ENCODE assay signal across 1 cellular context in genomic region chr19:10812902-10813404, GRCh38.
TF ChIP-seq lines count a peak whose summit lies in the region.

No MANE protein-coding gene starts in this region.

TF ChIP-seq in K562, 482 proteins besides CTCF, POLR2A, EP300 and RAD21 (continued from another document):
- peak; percentile 80 for TF ChIP-seq ZBTB9 (CRISPR knock-in tag; IDR thresholded peaks at IDR 0.05)
- TF ChIP-seq CTBP1 (IDR thresholded peaks at IDR 0.05; ENCODE audit: borderline replicate concordance), result peak; percentile 73
- no peak for TF ChIP-seq GTF2F1 (IDR thresholded peaks at IDR 0.05; ENCODE audit: low read depth, low read length)
- TF ChIP-seq DPF2 (IDR thresholded peaks at IDR 0.05), result peak; percentile 81
- TF ChIP-seq ATF1 (CRISPR knock-in tag; IDR thresholded peaks at IDR 0.05), result no peak
- peak; percentile 58; the same call in 1 of the 2 replicates for TF ChIP-seq ATF1 (tag; IDR thresholded peaks at IDR 0.05)
- TF ChIP-seq BACH1 (tag; IDR thresholded peaks at IDR 0.05), result peak; percentile 97
- TF ChIP-seq VEZF1 (CRISPR knock-in tag; IDR thresholded peaks at IDR 0.05), result peak; percentile 54; the same call in 1 of the 2 replicates
- TF ChIP-seq EGR1 (conservative IDR thresholded peaks at IDR 0.05), result peak; percentile 18; the same call in 1 of the 2 replicates
- peak; percentile 57; the same call in 1 of the 2 replicates for TF ChIP-seq MYC (IDR thresholded peaks at IDR 0.05; ENCODE audit: low read depth, low read length)
- TF ChIP-seq MYC (CRISPR knock-in tag; IDR thresholded peaks at IDR 0.05; ENCODE audit: borderline replicate concordance, low read depth), result no peak
- 0 out of 2 replicates have a peak, but pooled peaks have one; percentile 60 for TF ChIP-seq SMARCE1 (IDR thresholded peaks at IDR 0.05)
- peak; percentile 64 to 68; a peak in 3 of 4 replicates for TF ChIP-seq MAZ (CRISPR knock-in tag; conservative IDR thresholded peaks at IDR 0.05 in 1 of 2, IDR thresholded peaks at IDR 0.05 in 1 of 2)
- TF ChIP-seq ASH1L (IDR thresholded peaks at IDR 0.05; ENCODE audit: borderline replicate concordance, low read depth, partially characterized antibody), result no peak
- TF ChIP-seq E2F6 (IDR thresholded peaks at IDR 0.05; ENCODE audit: borderline replicate concordance in 1 of 2, extremely low read depth in 1 of 2, insufficient read depth in 1 of 2, insufficient read length in 1 of 2, low read depth in 1 of 2, low read length in 1 of 2, poor library complexity in 1 of 2, severe bottlenecking in 1 of 2), result peak; percentile 26 to 46
- peak; percentile 62 for TF ChIP-seq CXXC5 (CRISPR knock-in tag; IDR thresholded peaks at IDR 0.05)
- peak; percentile 19 for TF ChIP-seq NFIC (IDR thresholded peaks at IDR 0.05)
- TF ChIP-seq TEAD1 (CRISPR knock-in tag; IDR thresholded peaks at IDR 0.05), result 0 out of 4 replicates have a peak, but pooled peaks of 1 of the 2 experiments have one; percentile 13
- 0 out of 2 replicates have a peak, but pooled peaks have one; percentile 5 for TF ChIP-seq THRB (CRISPR knock-in tag; conservative IDR thresholded peaks at IDR 0.05)
- peak; percentile 32 for TF ChIP-seq NEUROD1 (IDR thresholded peaks at IDR 0.05; ENCODE audit: borderline replicate concordance, low read depth, low read length, partially characterized antibody)
- TF ChIP-seq MBD1 (CRISPR knock-in tag; IDR thresholded peaks at IDR 0.05), result no peak
